In genomic region chr20:29878777-29879442, GRCh38 we compare ENCODE assay signal across 10 cellular contexts.
DNase-seq lines count a peak whose midpoint lies in the region; ATAC-seq and TF ChIP-seq lines count a peak whose summit lies in the region.
"Had no signal": no experiment of that assay in that cellular context is flagged by ENCODE, and none has a peak within 500 bp of the region (broad histone marks: within the 10 kb centered on the region; RNA-seq: fewer than 3 reads in every experiment).

No MANE protein-coding gene starts in this region.

- peaks cover 26% of the 10 kb centered on the region for H3K27me3 Mint-ChIP-seq in endothelial cell (ENCODE audit: unreplicated experiment)

- H3K27ac Mint-ChIP-seq in endothelial cell (ENCODE audit: unreplicated experiment) = no peak overlapping the region

- H3K27ac ChIP-seq in spleen = no peak overlapping the region
- H3K27ac ChIP-seq: breast epithelium had no signal

- TF ChIP-seq POLR2A in spleen (IDR thresholded peaks at IDR 0.05) = no peak

- H3K4me3 ChIP-seq in spleen = no peak overlapping the region
- H3K4me3 ChIP-seq: breast epithelium had no signal

- peaks cover 29% of the 10 kb centered on the region for H3K36me3 Mint-ChIP-seq in endothelial cell (ENCODE audit: low read depth, unreplicated experiment)

- TF ChIP-seq CTCF in endothelial cell (IDR thresholded peaks at IDR 0.05; ENCODE audit: unreplicated experiment) = no peak
- no peak for TF ChIP-seq CTCF in spleen (IDR thresholded peaks at IDR 0.05 in 8 of 11, conservative IDR thresholded peaks at IDR 0.05 in 3 of 11)

- H3K36me3 ChIP-seq in spleen = no peaks in the 10 kb centered on the region
- H3K36me3 ChIP-seq: breast epithelium had no signal

- H3K9me3 Mint-ChIP-seq in endothelial cell (ENCODE audit: unreplicated experiment) = peaks cover 63% of the 10 kb centered on the region

- H3K4me1 ChIP-seq in spleen = no peaks in the 10 kb centered on the region
- H3K4me1 ChIP-seq: breast epithelium had no signal

- peaks cover 0 to 86% (median 64%) of the 10 kb centered on the region in 8 donors for H3K9me3 ChIP-seq in spleen

- H3K4me1 Mint-ChIP-seq in endothelial cell (ENCODE audit: unreplicated experiment) = peaks cover 2% of the 10 kb centered on the region
- H3K4me1 Mint-ChIP-seq: neural crest cell had no signal

- intact Hi-C loops in spleen (cut with DNase I; ENCODE audit: low total_unique reads) = no loop called here

- ATAC-seq in HG03378 (IDR thresholded peaks at IDR 0.05; ENCODE audit: unreplicated experiment) = peak; percentile 50

- peaks cover 0 to 7% (median 0%) of the 10 kb centered on the region in 7 donors for H3K27me3 ChIP-seq in spleen (replicated peaks in 1 of 7)
- H3K27me3 ChIP-seq: breast epithelium had no signal

- 47 to 59% (median 52%) methylated on average over 20 to 24 of the region's 24 CpGs for WGBS in spleen, 5 donors

- peak; percentile 45 for DNase-seq in DMS53 (lab: John Stamatoyannopoulos, UW)
- no peak for DNase-seq in DMS53 treated with DMSO at 0.1 percent for 48 hours (lab: John Stamatoyannopoulos, UW; ENCODE audit: unreplicated experiment)
- no peak for DNase-seq in endothelial cell (ENCODE audit: low spot score)
- peak; percentile 84 for DNase-seq in spleen
- no peak for DNase-seq in cortex of kidney (lab: John Stamatoyannopoulos, UW)
- no peak for DNase-seq in DMS153 treated with DMSO at 0.1 percent for 48 hours (lab: John Stamatoyannopoulos, UW; ENCODE audit: unreplicated experiment)
- no peak for DNase-seq in EL

- H3K4me3 Mint-ChIP-seq in endothelial cell (ENCODE audit: unreplicated experiment) = peak overlapping the region; percentile 47
- H3K4me3 Mint-ChIP-seq: neural crest cell had no signal

Comparison
In these comparisons a context has a peak if more than half of its experiments do, and no peak if none do; other contexts are left out.
1. DNase-seq: peak in DMS53 (single experiment) and spleen (single experiment); none in DMS53 treated with DMSO at 0.1 percent for 48 hours (single experiment), endothelial cell (single experiment), cortex of kidney (single experiment), DMS153 treated with DMSO at 0.1 percent for 48 hours (single experiment) and EL (single experiment).